In the genomic region with DNA sequence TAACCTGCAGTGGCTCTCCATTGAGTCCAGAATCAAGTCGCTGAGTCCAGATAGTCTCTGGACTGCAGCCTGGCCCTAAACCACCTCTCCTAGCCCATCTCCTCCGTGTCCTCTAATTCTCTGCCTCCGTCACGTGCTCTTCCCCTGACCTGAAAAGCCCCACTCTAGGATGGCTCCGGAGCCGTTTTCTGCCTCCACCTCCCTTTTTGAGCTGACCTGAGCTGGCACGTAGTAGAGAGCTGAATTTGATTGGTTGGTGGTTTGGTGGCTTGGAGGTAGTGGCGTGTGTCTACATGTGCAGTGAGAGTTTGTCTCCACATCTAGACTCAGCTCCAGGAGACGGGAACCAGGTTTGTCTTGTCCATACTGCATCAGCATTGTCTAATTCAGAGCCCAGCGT, we compare ENCODE assay signal across 21 cellular contexts. TPM values are rescaled to one million over a fixed set of nuclear protein-coding genes. Genes with fewer than 3 reads are reported as not detected.
DNase-seq lines count a peak whose midpoint lies in the region; ATAC-seq, FAIRE-seq and TF ChIP-seq lines count a peak whose summit lies in the region.
"Had no signal": no experiment of that assay in that cellular context is flagged by ENCODE, and none has a peak within 500 bp of the region (broad histone marks: within the 10 kb centered on the region; RNA-seq: fewer than 3 reads in every experiment).

No MANE protein-coding gene starts in this region.

- CTCF ChIA-PET in Caco-2 (lab: Charles Lee), result interaction anchor here (1.1 kb wide), 1 partner anchor 26 kb away, joined by 4 read pairs; no protein-coding TSS in a partner anchor

- intact Hi-C loops in Caco-2 (cut with micrococcal nuclease; ENCODE audit: unreplicated experiment) (no loop called here), aorta (cut with DNase I) (no loop called here)

- no peaks in the 10 kb centered on the region for H3K27me3 Mint-ChIP-seq in Caco-2 (ENCODE audit: insufficient read depth, unreplicated experiment)
- H3K27me3 Mint-ChIP-seq in astrocyte (ENCODE audit: low read depth, unreplicated experiment), result peaks cover 22% of the 10 kb centered on the region
- no peaks in the 10 kb centered on the region for H3K27me3 Mint-ChIP-seq in natural killer cell treated with Interleukin-12 subunit alpha and Interleukin-12 subunit beta and Interleukin-15 and Interleukin-18, amount 100 ng/mL, for 72 hours

- DNase-seq in Caco-2 (no peak), astrocyte (ENCODE audit: low read depth) (no peak), aorta (no peak)
- no peak for DNase-seq in natural killer cell treated with Interleukin-12 subunit alpha and Interleukin-12 subunit beta and Interleukin-15 and Interleukin-18, amount 100 ng/mL, for 72 hours (ENCODE audit: low spot score)
- DNase-seq in stimulated activated CD4-positive, alpha-beta T cell treated with anti-CD3 and anti-CD28 coated beads, Interleukin-2, amount 100 ng/mL, for 48 hours, result no peak
- DNase-seq: activated gamma-delta T cell treated with Interleukin-2 at 50 U/mL for 16 hours, BE2C, brain microvascular endothelial cell, left lung, NCI-H1092, NCI-H2171 treated with DMSO at 0.1 percent for 48 hours, NCI-H82, Peyer's patch had no signal

- H3K27ac Mint-ChIP-seq in Caco-2 (ENCODE audit: unreplicated experiment) (no peak overlapping the region), astrocyte (ENCODE audit: unreplicated experiment) (no peak overlapping the region)
- peak overlapping the region; percentile 41 to 65 for H3K27ac Mint-ChIP-seq in natural killer cell treated with Interleukin-12 subunit alpha and Interleukin-12 subunit beta and Interleukin-15 and Interleukin-18, amount 100 ng/mL, for 72 hours

- no peaks in the 10 kb centered on the region for H3K9me3 Mint-ChIP-seq in Caco-2 (ENCODE audit: unreplicated experiment)
- no peaks in the 10 kb centered on the region for H3K9me3 Mint-ChIP-seq in astrocyte (ENCODE audit: unreplicated experiment)
- H3K9me3 Mint-ChIP-seq in natural killer cell treated with Interleukin-12 subunit alpha and Interleukin-12 subunit beta and Interleukin-15 and Interleukin-18, amount 100 ng/mL, for 72 hours, result no peaks in the 10 kb centered on the region

- BruUV-seq in Caco-2 (replicated peaks; lab: Mats Ljungman, UMichigan), result no TSS peak

- H3K9me3 ChIP-seq in BLaER1 treated with 17β-estradiol and CSF1 and Interleukin-3, amounts not matched to agents 10 nM and 100 nM (replicated peaks in 1 of 11), result no peaks in the 10 kb centered on the region
- H3K9me3 ChIP-seq in Caco-2 (no peaks in the 10 kb centered on the region), astrocyte (ENCODE audit: insufficient read depth, low read depth, low read length) (no peaks in the 10 kb centered on the region), aorta (ENCODE audit: control insufficient read depth, low read length) (no peaks in the 10 kb centered on the region)
- H3K9me3 ChIP-seq: BE2C, left lung, Peyer's patch, thoracic aorta had no signal

- H3K36me3 Mint-ChIP-seq in Caco-2 (ENCODE audit: insufficient read depth, unreplicated experiment) (no peaks in the 10 kb centered on the region), astrocyte (ENCODE audit: low read depth, unreplicated experiment) (peaks cover 2% of the 10 kb centered on the region)
- no peaks in the 10 kb centered on the region for H3K36me3 Mint-ChIP-seq in natural killer cell treated with Interleukin-12 subunit alpha and Interleukin-12 subunit beta and Interleukin-15 and Interleukin-18, amount 100 ng/mL, for 72 hours

- H3K4me3 ChIP-seq in BLaER1 treated with 17β-estradiol and CSF1 and Interleukin-3, amounts not matched to agents 10 nM and 100 nM, result 0 out of 20 replicates have a peak overlapping the region, but pooled peaks of 1 of the 10 experiments have one; percentile 100
- H3K4me3 ChIP-seq in Caco-2 (ENCODE audit: low read depth, low read length) (no peak overlapping the region), astrocyte (ENCODE audit: insufficient read depth, low read depth, low read length) (no peak overlapping the region), aorta (ENCODE audit: low read length in 2 of 2) (no peak overlapping the region)
- H3K4me3 ChIP-seq: left lung, Peyer's patch, skin epidermis, thoracic aorta had no signal

- peak overlapping the region in 7 of 11 experiments; percentile 18 to 99 (median 59); a peak in 10 of 22 replicates for H3K9ac ChIP-seq in BLaER1 treated with 17β-estradiol and CSF1 and Interleukin-3, amounts not matched to agents 10 nM and 100 nM
- no peak overlapping the region for H3K9ac ChIP-seq in astrocyte (ENCODE audit: low read length)
- H3K9ac ChIP-seq: KMS-11 had no signal

- peak overlapping the region in 9 of 11 experiments; percentile 92 to 100 (median 99); a peak in 17 of 22 replicates for H3K4me2 ChIP-seq in BLaER1 treated with 17β-estradiol and CSF1 and Interleukin-3, amounts not matched to agents 10 nM and 100 nM
- no peak overlapping the region for H3K4me2 ChIP-seq in astrocyte (ENCODE audit: low read length)
- H3K4me2 ChIP-seq: KMS-11 had no signal

- no peaks in the 10 kb centered on the region for H3K79me2 ChIP-seq in astrocyte (ENCODE audit: insufficient read depth, low read length)

- peak overlapping the region in 3 of 11 experiments; percentile 8 to 22 (median 15); a peak in 3 of 22 replicates for H3K27ac ChIP-seq in BLaER1 treated with 17β-estradiol and CSF1 and Interleukin-3, amounts not matched to agents 10 nM and 100 nM
- H3K27ac ChIP-seq in astrocyte (ENCODE audit: low read depth, low read length), result no peak overlapping the region
- no peak overlapping the region for H3K27ac ChIP-seq in aorta (ENCODE audit: low read depth in 1 of 2, low read length in 2 of 2)
- H3K27ac ChIP-seq: brain microvascular endothelial cell, KMS-11, left lung, Peyer's patch, skin epidermis, thoracic aorta had no signal

- WGBS in aorta, 2 donors, result 83 to 84% methylated on average over 10 of the region's 10 CpGs

- no peak for ATAC-seq in natural killer cell treated with Interleukin-12 subunit alpha and Interleukin-12 subunit beta and Interleukin-15 and Interleukin-18, amount 100 ng/mL, for 72 hours
- ATAC-seq in aorta (ENCODE audit: low FRiP score) (no peak), HG03045 (IDR thresholded peaks at IDR 0.05; ENCODE audit: unreplicated experiment) (no peak)
- ATAC-seq: left lung, SK-N-SH treated with all-trans-retinoic acid at 6 μM for 48 hours had no signal

- TF ChIP-seq CTCF in Caco-2 (IDR thresholded peaks at IDR 0.05; ENCODE audit: insufficient read depth in 1 of 2, low read depth in 1 of 2, low read length in 1 of 2, severe bottlenecking in 1 of 2, unreplicated experiment in 1 of 2) (no peak), astrocyte (IDR thresholded peaks at IDR 0.05; ENCODE audit: insufficient read depth, low read depth, low read length) (no peak)

- POLR2A ChIA-PET in Caco-2 (lab: Charles Lee), result no interaction called here

- no peak overlapping the region for H2AFZ ChIP-seq in astrocyte (ENCODE audit: low read depth, low read length)

- no peak for FAIRE-seq in astrocyte (lab: Jason Lieb, UNC)
- FAIRE-seq: frontal cortex, H54 had no signal

- peaks cover 0 to 32% (median 18%) of the 10 kb centered on the region in 11 experiments; a peak in 14 of 22 replicates for H3K36me3 ChIP-seq in BLaER1 treated with 17β-estradiol and CSF1 and Interleukin-3, amounts not matched to agents 10 nM and 100 nM
- H3K36me3 ChIP-seq in Caco-2 (ENCODE audit: control insufficient read depth, insufficient read depth, low read length) (no peaks in the 10 kb centered on the region), astrocyte (ENCODE audit: insufficient read depth, low read length) (no peaks in the 10 kb centered on the region), aorta (ENCODE audit: control insufficient read depth in 1 of 2, insufficient read depth in 2 of 2, low read length in 1 of 2) (no peaks in the 10 kb centered on the region)
- H3K36me3 ChIP-seq: BE2C, brain microvascular endothelial cell, left lung, Peyer's patch, thoracic aorta had no signal

- H3K27me3 ChIP-seq in BLaER1 treated with 17β-estradiol and CSF1 and Interleukin-3, amounts not matched to agents 10 nM and 100 nM, result no peaks in the 10 kb centered on the region
- H3K27me3 ChIP-seq in Caco-2 (replicated peaks; ENCODE audit: control insufficient read depth, insufficient read depth, low read length) (no peaks in the 10 kb centered on the region), astrocyte (ENCODE audit: insufficient read depth, low read length) (peaks cover 13% of the 10 kb centered on the region), aorta (ENCODE audit: control insufficient read depth in 1 of 2, insufficient read depth in 2 of 2, low read length in 1 of 2) (no peaks in the 10 kb centered on the region)

- H3K4me1 Mint-ChIP-seq in Caco-2 (ENCODE audit: low read depth, unreplicated experiment) (peaks cover 7% of the 10 kb centered on the region), astrocyte (ENCODE audit: low read depth, unreplicated experiment) (no peaks in the 10 kb centered on the region)
- H3K4me1 Mint-ChIP-seq in natural killer cell treated with Interleukin-12 subunit alpha and Interleukin-12 subunit beta and Interleukin-15 and Interleukin-18, amount 100 ng/mL, for 72 hours (ENCODE audit: low read depth in 2 of 2), result peaks cover 38 to 45% of the 10 kb centered on the region in 2 donors

- peaks cover 23 to 83% (median 74%) of the 10 kb centered on the region in 10 experiments for H3K4me1 ChIP-seq in BLaER1 treated with 17β-estradiol and CSF1 and Interleukin-3, amounts not matched to agents 10 nM and 100 nM
- H3K4me1 ChIP-seq in Caco-2, result no peaks in the 10 kb centered on the region
- peaks cover 2% of the 10 kb centered on the region for H3K4me1 ChIP-seq in astrocyte (ENCODE audit: insufficient read depth, low read length)
- H3K4me1 ChIP-seq in aorta (ENCODE audit: control insufficient read depth in 1 of 2, insufficient read depth in 2 of 2, low read length in 2 of 2), result no peaks in the 10 kb centered on the region

- H4K20me1 ChIP-seq in BLaER1 treated with 17β-estradiol and CSF1 and Interleukin-3, amounts not matched to agents 10 nM and 100 nM, result peaks cover 0 to 65% (median 56%) of the 10 kb centered on the region in 11 experiments; a peak in 17 of 22 replicates
- peaks cover 7% of the 10 kb centered on the region for H4K20me1 ChIP-seq in astrocyte (ENCODE audit: insufficient read depth, low read length)

- H3K4me3 Mint-ChIP-seq in Caco-2 (ENCODE audit: unreplicated experiment) (peak overlapping the region; percentile 38), astrocyte (ENCODE audit: unreplicated experiment) (peak overlapping the region; percentile 24)
- H3K4me3 Mint-ChIP-seq in natural killer cell treated with Interleukin-12 subunit alpha and Interleukin-12 subunit beta and Interleukin-15 and Interleukin-18, amount 100 ng/mL, for 72 hours, result peak overlapping the region; percentile 71

RNA-seq across cellular contexts. Expression of a gene that starts 2.9 kb away (rescaled TPM):
- total RNA-seq in Caco-2 (2022) (5.5 and 6.7 TPM in 2 replicates), astrocyte (4.0 and 7.0 TPM in 2 replicates), aorta (under 1 TPM; 0.16 to 0.33 TPM)
- 1 to 10 TPM; 1.1 TPM for total RNA-seq in natural killer cell treated with Interleukin-12 subunit alpha and Interleukin-12 subunit beta and Interleukin-15 and Interleukin-18, amount 100 ng/mL, for 72 hours
- polyA plus RNA-seq in aorta, result under 1 TPM in 1 of 2 donors, not detected in 1; 0.03 TPM

Comparison
In these comparisons a context has a peak if more than half of its experiments do, and no peak if none do; other contexts are left out.
1. H3K27ac Mint-ChIP-seq: peak in natural killer cell treated with Interleukin-12 subunit alpha and Interleukin-12 subunit beta and Interleukin-15 and Interleukin-18, amount 100 ng/mL, for 72 hours (2 of 2); none in Caco-2 (single experiment) and astrocyte (single experiment).
2. Peak in every context shown above with its lines, with median percentiles within 50 percentile points of each other: H3K4me3 Mint-ChIP-seq.